ENCODE assay signal across 21 cellular contexts in genomic region chr21:14569026-14569425, GRCh38. TPM values are rescaled to one million over a fixed set of nuclear protein-coding genes. Genes with fewer than 3 reads are reported as not detected.
"Had no signal": no experiment of that assay in that cellular context is flagged by ENCODE, and none has a peak within 500 bp of the region (broad histone marks: within the 10 kb centered on the region; RNA-seq: fewer than 3 reads in every experiment).

No MANE protein-coding gene starts in this region.

- H3K4me2 ChIP-seq: neural progenitor cell had no signal

- H3K27me3 ChIP-seq: heart left ventricle, neural progenitor cell, pancreas had no signal

- H3K4me3 Mint-ChIP-seq: naive thymus-derived CD8-positive, alpha-beta T cell; neural progenitor cell; stimulated activated effector memory CD8-positive, alpha-beta T cell treated with anti-CD3 and anti-CD28 coated beads, Interleukin-12 subunit alpha, Interleukin-12 subunit beta, amount 100 ng/mL, for 72 hours; stimulated activated naive CD8-positive, alpha-beta T cell treated with anti-CD3 and anti-CD28 coated beads, Interleukin-15, amount 100 ng/mL, for 72 hours had no signal

- ATAC-seq: esophagus mucosa; heart left ventricle; left colon; left ventricle myocardium superior; naive thymus-derived CD8-positive, alpha-beta T cell; pancreas; right cardiac atrium had no signal

- H3K4me1 Mint-ChIP-seq: neural progenitor cell had no signal

- H3K27me3 Mint-ChIP-seq: naive thymus-derived CD8-positive, alpha-beta T cell; progenitor cell of endocrine pancreas; stimulated activated naive CD8-positive, alpha-beta T cell treated with anti-CD3 and anti-CD28 coated beads, Interleukin-15, amount 100 ng/mL, for 72 hours had no signal

- H3K27ac Mint-ChIP-seq: naive thymus-derived CD8-positive, alpha-beta T cell; neural progenitor cell; progenitor cell of endocrine pancreas; stimulated activated effector memory CD8-positive, alpha-beta T cell treated with anti-CD3 and anti-CD28 coated beads, Interleukin-12 subunit alpha, Interleukin-12 subunit beta, amount 100 ng/mL, for 72 hours had no signal

- DNase-seq: effector memory CD4-positive, alpha-beta T cell; heart left ventricle; hippocampal formation; left colon; left ventricle myocardium superior; naive thymus-derived CD8-positive, alpha-beta T cell; occipital lobe; pancreas; right cardiac atrium; small intestine; stimulated activated CD4-positive, alpha-beta T cell treated with anti-CD3 and anti-CD28 coated beads, Interleukin-2, amount 100 ng/mL, for 48 hours; stimulated activated CD8-positive, alpha-beta memory T cell treated with anti-CD3 and anti-CD28 coated beads, Interleukin-4, amount 100 ng/mL, for 48 hours; stimulated activated naive CD8-positive, alpha-beta T cell treated with anti-CD3 and anti-CD28 coated beads, Interleukin-15, amount 100 ng/mL, for 72 hours; trophoblast cell had no signal

- H3K9ac ChIP-seq: neural progenitor cell had no signal

- H3K27ac ChIP-seq: neural progenitor cell, pancreas, thoracic aorta had no signal

- H3K4me3 ChIP-seq: heart left ventricle, lung, neural progenitor cell, pancreas, thoracic aorta had no signal

- H2AFZ ChIP-seq: neural progenitor cell had no signal

- H3K4me1 ChIP-seq: neural progenitor cell, pancreas had no signal

- H3K36me3 Mint-ChIP-seq: naive thymus-derived CD8-positive, alpha-beta T cell; neural progenitor cell; stimulated activated effector memory CD8-positive, alpha-beta T cell treated with anti-CD3 and anti-CD28 coated beads, Interleukin-12 subunit alpha, Interleukin-12 subunit beta, amount 100 ng/mL, for 72 hours had no signal

- H3K9me3 Mint-ChIP-seq: neural progenitor cell; stimulated activated effector memory CD8-positive, alpha-beta T cell treated with anti-CD3 and anti-CD28 coated beads, Interleukin-12 subunit alpha, Interleukin-12 subunit beta, amount 100 ng/mL, for 72 hours had no signal

RNA-seq across cellular contexts. Expression of gene SAMSN1, which starts 22.9 kb away (rescaled TPM):
- total RNA-seq: fibroblast of lung, progenitor cell of endocrine pancreas had no signal
- polyA plus RNA-seq: fibroblast of lung had no signal
